ENCODE assay signal across 13 cellular contexts in the genomic region with DNA sequence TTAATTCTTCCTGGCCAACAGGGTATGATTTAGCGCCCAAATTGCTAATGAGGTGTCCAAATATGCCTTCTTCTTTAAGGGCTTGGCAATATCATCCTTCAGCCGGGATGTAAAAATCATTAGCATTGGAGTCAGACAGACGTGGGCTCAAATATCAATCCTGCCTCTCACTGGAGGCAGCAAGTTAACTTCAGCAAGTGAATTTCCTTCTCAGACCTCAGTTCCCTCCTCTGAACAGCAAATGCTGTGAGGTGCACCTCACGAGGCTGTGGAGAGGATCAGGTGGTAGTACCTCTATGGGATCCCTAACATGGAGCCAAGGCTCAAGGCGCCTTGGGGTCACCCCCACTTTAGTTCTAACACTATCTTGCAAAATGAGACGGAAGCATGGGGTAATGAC.
"Had no signal": no experiment of that assay in that cellular context is flagged by ENCODE, and none has a peak within 500 bp of the region (broad histone marks: within the 10 kb centered on the region; RNA-seq: fewer than 3 reads in every experiment).

No MANE protein-coding gene starts in this region.

- H3K9me3 Mint-ChIP-seq: activated B cell treated with CpG ODN at 0.5 μM for 24 hours; activated T-cell treated with anti-CD3 and anti-CD28 coated beads, Interleukin-2, amount 50 U/mL, for 72 hours; stimulated activated naive CD8-positive, alpha-beta T cell treated with anti-CD3 and anti-CD28 coated beads, Interleukin-15, Interleukin-2, amounts not matched to agents 100 ng/mL and 50 ng/mL, for 24 hours; T-helper 1 cell treated with Interleukin-12 subunit alpha and Interleukin-12 subunit beta and Interleukin-4 antibody, amounts not matched to agents 30 μg/mL and 1 μg/mL, for 36 hours had no signal

- ATAC-seq: activated T-cell treated with anti-CD3 and anti-CD28 coated beads, Interleukin-2, amount 50 U/mL, for 72 hours; foreskin keratinocyte; left lobe of liver; pancreas had no signal

- H3K4me3 Mint-ChIP-seq: activated B cell treated with CpG ODN at 0.5 μM for 24 hours; activated T-cell treated with anti-CD3 and anti-CD28 coated beads, Interleukin-2, amount 50 U/mL, for 72 hours; stimulated activated naive CD8-positive, alpha-beta T cell treated with anti-CD3 and anti-CD28 coated beads, Interleukin-15, Interleukin-2, amounts not matched to agents 100 ng/mL and 50 ng/mL, for 24 hours; T-helper 1 cell treated with Interleukin-12 subunit alpha and Interleukin-12 subunit beta and Interleukin-4 antibody, amounts not matched to agents 30 μg/mL and 1 μg/mL, for 36 hours had no signal

- H3K27ac Mint-ChIP-seq: stimulated activated naive CD8-positive, alpha-beta T cell treated with anti-CD3 and anti-CD28 coated beads, Interleukin-15, Interleukin-2, amounts not matched to agents 100 ng/mL and 50 ng/mL, for 24 hours; T-helper 1 cell treated with Interleukin-12 subunit alpha and Interleukin-12 subunit beta and Interleukin-4 antibody, amounts not matched to agents 30 μg/mL and 1 μg/mL, for 36 hours had no signal

- H3K9me3 ChIP-seq: pancreas had no signal

- H3K36me3 ChIP-seq: pancreas had no signal

- H3K4me3 ChIP-seq: pancreas had no signal

- H3K27ac ChIP-seq: foreskin keratinocyte had no signal

- H3K27me3 Mint-ChIP-seq: activated B cell treated with CpG ODN at 0.5 μM for 24 hours; stimulated activated naive CD8-positive, alpha-beta T cell treated with anti-CD3 and anti-CD28 coated beads, Interleukin-15, Interleukin-2, amounts not matched to agents 100 ng/mL and 50 ng/mL, for 24 hours had no signal

- DNase-seq: activated B cell treated with CpG ODN at 0.5 μM for 24 hours; activated CD4-positive, alpha-beta T cell treated with anti-CD3 and anti-CD28 coated beads, Interleukin-2, amount 50 U/mL, for 1 hour; activated naive CD4-positive, alpha-beta T cell treated with Interleukin-2 at 50 U/mL for 16 hours; activated T-cell treated with anti-CD3 and anti-CD28 coated beads, Interleukin-2, amount 50 U/mL, for 72 hours; foreskin keratinocyte; head of caudate nucleus; islet precursor cell; pancreas; stimulated activated CD4-positive, alpha-beta T cell treated with anti-CD3 and anti-CD28 coated beads, Interleukin-15, amount 100 ng/mL, for 24 hours; stimulated activated CD4-positive, alpha-beta T cell treated with anti-CD3 and anti-CD28 coated beads, Interleukin-4, amount 100 ng/mL, for 24 hours had no signal

- H3K27me3 ChIP-seq: foreskin keratinocyte, pancreas had no signal
